Comparison of ENCODE assay signal across 23 cellular contexts in genomic region chr3:147397911-147398809, GRCh38. TPM values are rescaled to one million over a fixed set of nuclear protein-coding genes. Genes with fewer than 3 reads are reported as not detected.
A peak's percentile ranks its signal among the peaks of the same experiment; 100 is the strongest.
DNase-seq lines count a peak whose midpoint lies in the region; ATAC-seq, FAIRE-seq and TF ChIP-seq lines count a peak whose summit lies in the region.
"Had no signal": no experiment of that assay in that cellular context is flagged by ENCODE, and none has a peak within 500 bp of the region (broad histone marks: within the 10 kb centered on the region; RNA-seq: fewer than 3 reads in every experiment).

No MANE protein-coding gene starts in this region.

- peaks cover 45 to 88% (median 77%) of the 10 kb centered on the region in 4 experiments for H3K27me3 ChIP-seq in H1 (replicated peaks in 1 of 4; ENCODE audit: control insufficient read depth in 3 of 4, extremely low read depth in 1 of 4, insufficient read depth in 3 of 4, low read length in 3 of 4)

- no peak overlapping the region for H3K56ac ChIP-seq in H1 (replicated peaks; ENCODE audit: insufficient read length, low read depth, low read length)

- H4K91ac ChIP-seq in H1 (replicated peaks; ENCODE audit: insufficient read length, low read length) = no peak overlapping the region

- no peaks in the 10 kb centered on the region; the same call in 1 of the 2 replicates for H3K79me1 ChIP-seq in H1 (ENCODE audit: low read depth, low read length)

- no peak for ATAC-seq in GM18505 (IDR thresholded peaks at IDR 0.05; ENCODE audit: unreplicated experiment)
- ATAC-seq in GM18519 (IDR thresholded peaks at IDR 0.05; ENCODE audit: low FRiP score, unreplicated experiment) = no peak
- ATAC-seq: activated T-cell treated with anti-CD3 and anti-CD28 coated beads, Interleukin-2, amount 50 U/mL, for 4 hours had no signal

- H3K4me3 ChIP-seq in H1 (ENCODE audit: extremely low read depth in 1 of 4, insufficient read depth in 2 of 4, low read depth in 3 of 4, low read length in 4 of 4) = peak overlapping the region; percentile 36 to 68 (median 52); a peak in 7 of 8 replicates
- H3K4me3 ChIP-seq: HAP-1, PC-9 had no signal

- H3K36me3 ChIP-seq in ES-I3 (ENCODE audit: insufficient read depth, low read length) (no peaks in the 10 kb centered on the region), H1 (ENCODE audit: control insufficient read depth in 2 of 4, insufficient read depth in 4 of 4, low read length in 3 of 4) (no peaks in the 10 kb centered on the region)
- H3K36me3 ChIP-seq: HAP-1 had no signal

- no peak for TF ChIP-seq CTCF in H1 (IDR thresholded peaks at IDR 0.05; ENCODE audit: control extremely low read depth in 1 of 3, insufficient read depth in 1 of 3, low read depth in 1 of 3, low read length in 3 of 3)
- no peak for TF ChIP-seq CTCF in nephron (IDR thresholded peaks at IDR 0.05; ENCODE audit: unreplicated experiment in 3 of 3)

- no peak for TF ChIP-seq RAD21 in H1 (IDR thresholded peaks at IDR 0.05 in 1 of 2, conservative IDR thresholded peaks at IDR 0.05 in 1 of 2; ENCODE audit: low read depth in 2 of 2, low read length in 2 of 2)

- peak overlapping the region; percentile 93 to 99 (median 98) for H3K27ac Mint-ChIP-seq in nephron
- H3K27ac Mint-ChIP-seq: activated naive CD8-positive, alpha-beta T cell had no signal

- H3K36me3 Mint-ChIP-seq in nephron (ENCODE audit: low read depth) = no peaks in the 10 kb centered on the region

- peak overlapping the region; percentile 44; the same call in 1 of the 2 replicates for H3K9ac ChIP-seq in ES-I3 (ENCODE audit: low read depth, low read length)
- peak overlapping the region in 3 of 4 experiments; percentile 57 to 74 (median 62); a peak in 5 of 7 replicates for H3K9ac ChIP-seq in H1 (replicated peaks in 1 of 4; ENCODE audit: extremely low read depth in 1 of 4, low read depth in 3 of 4, low read length in 3 of 4)

- H3K9me3 Mint-ChIP-seq in nephron = peaks cover 2% of the 10 kb centered on the region
- H3K9me3 Mint-ChIP-seq: central memory CD8-positive, alpha-beta T cell had no signal

- no peak overlapping the region for H3K23ac ChIP-seq in H1 (ENCODE audit: insufficient read length)

- peaks cover 20% of the 10 kb centered on the region for H3K23me2 ChIP-seq in H1 (ENCODE audit: low read depth, low read length)

- H2BK12ac ChIP-seq in H1 (ENCODE audit: low read depth, low read length) = peak overlapping the region; percentile 94

- H4K8ac ChIP-seq in H1 (ENCODE audit: extremely low read depth, insufficient read depth, low read length) = peak overlapping the region; percentile 77

- FAIRE-seq in H1 (lab: Jason Lieb, UNC) = no peak
- FAIRE-seq: keratinocyte had no signal

- no peaks in the 10 kb centered on the region for H3K79me2 ChIP-seq in H1 (ENCODE audit: control insufficient read depth in 1 of 2, insufficient read depth in 2 of 2, low read length in 2 of 2)

- H3K4me2 ChIP-seq in H1 (ENCODE audit: insufficient read depth in 1 of 2, low read depth in 2 of 2, low read length in 2 of 2) = peak overlapping the region; percentile 77 to 95
- H3K4me2 ChIP-seq: PC-9 had no signal

- H3K9me3 ChIP-seq in ES-I3 (ENCODE audit: control insufficient read depth, insufficient read depth, low read length) (no peaks in the 10 kb centered on the region), H1 (ENCODE audit: insufficient read depth in 2 of 2, low read depth in 1 of 2, low read length in 1 of 2) (no peaks in the 10 kb centered on the region)
- H3K9me3 ChIP-seq: HAP-1 had no signal

- H3K4me1 ChIP-seq in ES-I3 (ENCODE audit: insufficient read depth, low read length) (peaks cover 21% of the 10 kb centered on the region), H1 (replicated peaks in 1 of 4; ENCODE audit: control insufficient read depth in 3 of 4, insufficient read depth in 4 of 4, low read length in 3 of 4) (peaks cover 8 to 38% (median 22%) of the 10 kb centered on the region in 4 experiments)

- H3K18ac ChIP-seq in H1 (ENCODE audit: extremely low read depth, low read length) = peak overlapping the region; percentile 84; the same call in 1 of the 2 replicates

- H3K4ac ChIP-seq in H1 (replicated peaks; ENCODE audit: insufficient read length, low read depth, low read length) = no peak overlapping the region

- TF ChIP-seq POLR2A in H1 (IDR thresholded peaks at IDR 0.05; ENCODE audit: control extremely low read depth in 1 of 2, low read depth in 2 of 2, low read length in 2 of 2) (peak in 1 of 2 experiments; percentile 58; a peak in 2 of 3 replicates), GM18505 (IDR thresholded peaks at IDR 0.05; ENCODE audit: borderline replicate concordance, extremely low read depth, insufficient read depth, insufficient read length) (no peak)

- DNase-seq in MV-4-11 (lab: John Stamatoyannopoulos, UW) (peak; percentile 78), H1 (ENCODE audit: low read depth in 1 of 2, low spot score in 2 of 2) (peak in 1 of 2 experiments; percentile 81)
- DNase-seq in effector CD8-positive, alpha-beta T cell (lab: John Stamatoyannopoulos, UW) = no peak
- no peak for DNase-seq in activated naive CD4-positive, alpha-beta T cell treated with Interleukin-2 at 50 U/mL for 16 hours
- DNase-seq: activated T-cell treated with anti-CD3 and anti-CD28 coated beads, Interleukin-2, amount 50 U/mL, for 4 hours; COR-L47; GF-D8; NCI-H187 treated with DMSO at 0.1 percent for 48 hours; occipital lobe; PC-9; stimulated activated CD4-positive, alpha-beta T cell treated with anti-CD3 and anti-CD28 coated beads, Interleukin-4, amount 100 ng/mL, for 24 hours; stimulated activated CD8-positive, alpha-beta memory T cell treated with anti-CD3 and anti-CD28 coated beads, Interleukin-4, amount 100 ng/mL, for 48 hours had no signal

- H2AFZ ChIP-seq in H1 (ENCODE audit: low read length) = peak overlapping the region; percentile 69
- H2AFZ ChIP-seq: PC-9 had no signal

- H4K20me1 ChIP-seq in H1 (replicated peaks in 1 of 2; ENCODE audit: control insufficient read depth in 1 of 2, insufficient read depth in 2 of 2, low read length in 2 of 2) = peaks cover 0 to 5% of the 10 kb centered on the region in 2 experiments

- no peak overlapping the region for H2BK20ac ChIP-seq in H1 (ENCODE audit: low read length)

- H3K4me1 Mint-ChIP-seq in nephron = peaks cover 54% of the 10 kb centered on the region
- H3K4me1 Mint-ChIP-seq: central memory CD8-positive, alpha-beta T cell had no signal

- peaks cover 99% of the 10 kb centered on the region for H3K27me3 Mint-ChIP-seq in nephron (ENCODE audit: low read depth)

- peak overlapping the region; percentile 85 to 88 (median 86) for H3K4me3 Mint-ChIP-seq in nephron
- H3K4me3 Mint-ChIP-seq: activated naive CD8-positive, alpha-beta T cell; activated T-cell treated with anti-CD3 and anti-CD28 coated beads, Interleukin-2, amount 50 U/mL, for 4 hours; central memory CD8-positive, alpha-beta T cell had no signal

- no peak for TF ChIP-seq EP300 in H1 (IDR thresholded peaks at IDR 0.05; ENCODE audit: borderline replicate concordance in 1 of 2, low read depth in 2 of 2, low read length in 2 of 2)

- no peak overlapping the region for H3K27ac ChIP-seq in H1 (ENCODE audit: low read depth, low read length)
- H3K27ac ChIP-seq: epithelial cell of prostate, PC-9 had no signal

- POLR2A ChIA-PET in H1 (lab: Charles Lee; ENCODE audit: partially characterized antibody) = interaction anchor here (0.6 to 3.1 kb wide), 11 partner anchors 12 to 565 kb away, joined by 3 to 24 read pairs (median 4); no protein-coding TSS in a partner anchor

- CTCF ChIA-PET in H1 (lab: Charles Lee; ENCODE audit: partially characterized antibody) = interaction anchor here (0.9 to 27.3 kb wide), 13 partner anchors 8 to 260 kb away, joined by 3 to 485 read pairs (median 4); partner anchors contain the start of gene ZIC4

- 3% methylated on average over 42 of the region's 45 CpGs; no CpG with 5 or more reads in 1 of the 2 experiments for WGBS in H1 (ENCODE audit: extremely low coverage in 1 of 2, insufficient coverage in 1 of 2, insufficient read length in 1 of 2, insufficient replicate concordance in 2 of 2, low coverage in 1 of 2, low lambda C conversion rate in 2 of 2, missing lambda C conversion rate in 1 of 2), 2 experiments

- no peak overlapping the region for H2BK5ac ChIP-seq in H1 (ENCODE audit: low read depth, low read length)

- no peak overlapping the region for H3K14ac ChIP-seq in H1 (ENCODE audit: insufficient read length)

- no peak overlapping the region for H2BK15ac ChIP-seq in H1 (ENCODE audit: low read length)

- H4K5ac ChIP-seq in H1 (ENCODE audit: insufficient read length, low read depth, low read length) = no peak overlapping the region

- H2BK120ac ChIP-seq in H1 (replicated peaks; ENCODE audit: low read depth, low read length) = no peak overlapping the region

- no peak overlapping the region for H2AK5ac ChIP-seq in H1 (ENCODE audit: low read depth, low read length)

TF ChIP-seq in H1, 55 proteins besides CTCF, POLR2A, EP300 and RAD21 (continues in another document):
- TF ChIP-seq KDM4A (IDR thresholded peaks at IDR 0.05; ENCODE audit: low read depth, low read length, severe bottlenecking) = peak; percentile 45
- 0 out of 4 replicates have a peak, but pooled peaks of 1 of the 2 experiments have one; percentile 26 for TF ChIP-seq SIN3A (conservative IDR thresholded peaks at IDR 0.05 in 1 of 2, IDR thresholded peaks at IDR 0.05 in 1 of 2; ENCODE audit: low read depth in 1 of 2, low read length in 2 of 2)
- peak; percentile 1; the same call in 1 of the 2 replicates for TF ChIP-seq MAFK (IDR thresholded peaks at IDR 0.05; ENCODE audit: low read depth, low read length)
- TF ChIP-seq PHF8 (conservative IDR thresholded peaks at IDR 0.05; ENCODE audit: low read depth, low read length) = 0 out of 2 replicates have a peak, but pooled peaks have one; percentile 20

RNA-seq across cellular contexts. Expression of gene ZIC4, which starts 8.2 kb away (rescaled TPM):
- 0.13 TPM in 1 of 2 replicates, not detected in the other for total RNA-seq in H1 (2021; fragmentation: NEBNext Ultra II Directional; extraction: Animal tissue kit (Norgen Biotek cat#: 25700))
- 0.03 and 0.31 TPM in 2 replicates for polyA plus RNA-seq in H1 (2011; rRNA removed)
- 0.08 TPM for polyA plus RNA-seq in H1 (2011; cell fraction: cytosol; rRNA removed)
- polyA plus RNA-seq in H1 (2011; cell fraction: nucleus; rRNA removed) = 0.27 TPM
- 0.27 TPM in 1 of 4 replicates, not detected in the others for polyA plus RNA-seq in H1 (2012, experiment 1 of 2)
- 0.08 TPM for polyA plus RNA-seq in H1 (2012, experiment 2 of 2)
- 0.06 TPM for polyA plus RNA-seq in H1 (2013, experiment 1 of 2)
- polyA plus RNA-seq in H1 (2013, experiment 2 of 2) = 0.06 TPM
- not detected in 2 replicates for polyA minus RNA-seq in H1 (2011; rRNA and poly(A)+ RNA removed)
- not detected for polyA minus RNA-seq in H1 (2011; cell fraction: cytosol; rRNA and poly(A)+ RNA removed)
- 0.60 TPM for polyA minus RNA-seq in H1 (2011; cell fraction: nucleus; rRNA and poly(A)+ RNA removed)
- total RNA-seq: activated T-cell treated with anti-CD3 and anti-CD28 coated beads, Interleukin-2, amount 50 U/mL, for 4 hours; mesenteric fat pad; PC-9 had no signal
- polyA plus RNA-seq: keratinocyte, thymus had no signal

RNA-seq across cellular contexts. Expression of gene ZIC1, which starts 11.0 kb away (rescaled TPM):
- 1.5 and 2.2 TPM in 2 replicates for total RNA-seq in H1 (2021; fragmentation: NEBNext Ultra II Directional; extraction: Animal tissue kit (Norgen Biotek cat#: 25700))
- polyA plus RNA-seq in H1 (2011; rRNA removed) = 0.80 and 3.6 TPM in 2 replicates
- 1.7 TPM for polyA plus RNA-seq in H1 (2011; cell fraction: cytosol; rRNA removed)
- 2.7 TPM for polyA plus RNA-seq in H1 (2011; cell fraction: nucleus; rRNA removed)
- 0.27 to 0.77 TPM (median 0.60 TPM) in 4 replicates for polyA plus RNA-seq in H1 (2012, experiment 1 of 2)
- polyA plus RNA-seq in H1 (2012, experiment 2 of 2) = 0.08 TPM
- polyA plus RNA-seq in H1 (2013, experiment 1 of 2) = 1.4 TPM
- 0.75 TPM for polyA plus RNA-seq in H1 (2013, experiment 2 of 2)
- polyA minus RNA-seq in H1 (2011; rRNA and poly(A)+ RNA removed) = 0.07 and 0.47 TPM in 2 replicates
- polyA minus RNA-seq in H1 (2011; cell fraction: cytosol; rRNA and poly(A)+ RNA removed) = 1.6 TPM
- 2.4 TPM for polyA minus RNA-seq in H1 (2011; cell fraction: nucleus; rRNA and poly(A)+ RNA removed)
- total RNA-seq: activated T-cell treated with anti-CD3 and anti-CD28 coated beads, Interleukin-2, amount 50 U/mL, for 4 hours; mesenteric fat pad; PC-9 had no signal
- polyA plus RNA-seq: keratinocyte had no signal
